ENCODE assay signal across 1 cellular context in the genomic region with DNA sequence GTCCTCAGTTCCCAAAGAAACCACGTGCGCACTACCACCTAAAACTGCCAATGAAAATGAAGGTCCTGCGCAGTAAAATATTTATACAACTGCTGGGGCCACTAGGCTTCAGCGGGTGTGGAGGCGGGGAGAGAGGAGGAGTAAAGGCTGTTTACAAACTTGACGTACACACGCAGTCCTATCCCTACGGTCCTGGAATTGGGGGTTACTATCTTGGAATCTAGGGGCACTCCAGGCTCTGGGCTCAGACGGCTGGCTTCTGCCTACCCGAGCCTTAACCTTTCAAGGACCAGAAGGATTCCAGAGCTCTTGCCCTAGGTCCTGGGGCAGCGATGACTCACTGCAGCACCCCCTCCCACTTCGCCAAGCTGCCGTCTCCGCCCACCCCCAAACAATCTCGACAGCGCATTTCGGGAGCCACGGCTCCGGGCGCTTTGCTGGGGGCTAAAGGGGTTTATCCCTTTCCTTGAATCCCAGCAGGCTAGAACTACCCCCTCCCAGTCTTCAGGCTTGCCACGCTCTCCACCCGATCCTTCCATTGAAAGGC.
A peak's percentile ranks its signal among the peaks of the same experiment; 100 is the strongest.
TF ChIP-seq lines count a peak whose summit lies in the region.

No MANE protein-coding gene starts in this region.

TF ChIP-seq in H1, 55 proteins besides CTCF, POLR2A, EP300 and RAD21 (continued from another document):
- no peak for TF ChIP-seq HDAC6 (IDR thresholded peaks at IDR 0.05; ENCODE audit: low read depth, low read length)
- TF ChIP-seq RXRA (IDR thresholded peaks at IDR 0.05; ENCODE audit: insufficient read depth, low read depth, low read length), result no peak
- TF ChIP-seq NRF1 (IDR thresholded peaks at IDR 0.05; ENCODE audit: low read depth, low read length), result no peak
- TF ChIP-seq SAP30 (IDR thresholded peaks at IDR 0.05; ENCODE audit: insufficient read depth, insufficient replicate concordance, low read length), result no peak
- no peak for TF ChIP-seq POU5F1 (IDR thresholded peaks at IDR 0.05; ENCODE audit: low read depth, low read length)
- TF ChIP-seq MAX (IDR thresholded peaks at IDR 0.05), result peak; percentile 41
- TF ChIP-seq JUND (IDR thresholded peaks at IDR 0.05; ENCODE audit: low read length), result peak; percentile 88
- TF ChIP-seq USF2 (IDR thresholded peaks at IDR 0.05; ENCODE audit: low read length), result no peak
- no peak for TF ChIP-seq SIX5 (IDR thresholded peaks at IDR 0.05; ENCODE audit: low read depth, low read length)
- no peak for TF ChIP-seq CHD1 (IDR thresholded peaks at IDR 0.05; ENCODE audit: low read depth, low read length)
- no peak for TF ChIP-seq BCL11A (IDR thresholded peaks at IDR 0.05; ENCODE audit: low read depth in 2 of 2, low read length in 2 of 2)
- no peak for TF ChIP-seq SP2 (IDR thresholded peaks at IDR 0.05; ENCODE audit: low read length)
- no peak for TF ChIP-seq ZNF274 (IDR thresholded peaks at IDR 0.05; ENCODE audit: borderline replicate concordance, extremely low read depth, low read length)
- no peak for TF ChIP-seq RFX5 (IDR thresholded peaks at IDR 0.05; ENCODE audit: borderline replicate concordance, low read depth, low read length)
- no peak for TF ChIP-seq RBBP5 (IDR thresholded peaks at IDR 0.05; ENCODE audit: borderline replicate concordance, low read depth, low read length)
- TF ChIP-seq SIRT6 (IDR thresholded peaks at IDR 0.05; ENCODE audit: low read length), result no peak
- no peak for TF ChIP-seq CEBPB (IDR thresholded peaks at IDR 0.05; ENCODE audit: low read depth, low read length)
- no peak for TF ChIP-seq JUN (IDR thresholded peaks at IDR 0.05; ENCODE audit: low read depth, low read length)
TF ChIP-seq in H1: peak in this region for 4.
